ENCODE assay signal across 9 cellular contexts in the genomic region with DNA sequence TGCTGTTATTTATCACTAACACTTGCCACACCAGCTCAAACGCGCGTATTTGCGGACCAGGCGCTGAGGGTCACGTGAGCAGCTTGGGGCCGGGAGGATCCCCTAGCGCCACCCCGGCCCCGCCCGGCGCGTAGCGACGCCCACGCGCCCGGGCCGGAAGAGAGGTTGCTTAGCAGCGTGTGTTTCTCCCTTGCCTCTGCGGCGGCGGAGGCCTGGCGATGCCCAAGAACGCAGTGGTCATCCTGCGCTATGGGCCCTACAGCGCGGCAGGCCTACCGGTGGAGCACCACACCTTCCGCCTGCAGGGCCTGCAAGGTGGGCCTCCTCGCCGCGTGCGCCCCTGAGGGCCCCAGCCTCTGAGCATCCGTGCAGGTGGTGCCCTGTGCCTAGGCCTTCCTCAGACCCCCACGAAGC. TPM values are rescaled to one million over a fixed set of nuclear protein-coding genes. Genes with fewer than 3 reads are reported as not detected.
DNase-seq lines count a peak whose midpoint lies in the region; ATAC-seq and TF ChIP-seq lines count a peak whose summit lies in the region.
"Had no signal": no experiment of that assay in that cellular context is flagged by ENCODE, and none has a peak within 500 bp of the region (broad histone marks: within the 10 kb centered on the region; RNA-seq: fewer than 3 reads in every experiment).

Gene C10orf53, plus strand, starts transcription at position 172 of the 414 bp plus-strand sequence. Its CDS starts 47 bp downstream, at position 219.

- no peak within 1 kb of the TSS for H3K27ac ChIP-seq in osteoblast (ENCODE audit: low read depth, low read length)

- H2AFZ ChIP-seq in osteoblast (ENCODE audit: low read length) = peak within 1 kb of the TSS; percentile 37

- H3K36me3 ChIP-seq in osteoblast (ENCODE audit: insufficient read depth, low read length) = no peaks in the 10 kb centered on the region

- H3K79me2 ChIP-seq in osteoblast (ENCODE audit: insufficient read depth, low read length) = no peaks in the 10 kb centered on the region

- peaks cover 13% of the 10 kb centered on the region for H3K27me3 ChIP-seq in osteoblast (ENCODE audit: insufficient read depth, low read length)

- no peaks in the 10 kb centered on the region for H4K20me1 ChIP-seq in osteoblast (ENCODE audit: insufficient read depth, low read length)

- H3K9me3 ChIP-seq in osteoblast (ENCODE audit: low read depth, low read length) = no peaks in the 10 kb centered on the region

- CTCF ChIA-PET in activated naive CD4-positive, alpha-beta T cell treated with anti-CD3 and anti-CD28 coated beads, Interleukin-2, amount 10 ng/mL, durations not matched to agents 7 days and 5 days (lab: Charles Lee) = no interaction called here

- peak within 1 kb of the TSS; percentile 76 for H3K4me2 ChIP-seq in osteoblast (ENCODE audit: insufficient read depth, low read length)

- peak; percentile 45 for DNase-seq in activated naive CD4-positive, alpha-beta T cell treated with anti-CD3 and anti-CD28 coated beads, Interleukin-2, amount 10 ng/mL, durations not matched to agents 7 days and 5 days
- no peak for DNase-seq in activated naive CD4-positive, alpha-beta T cell treated with Interleukin-2 at 50 U/mL for 16 hours
- DNase-seq in SW480 (ENCODE audit: low spot score) (peak; percentile 67), foreskin fibroblast (peak; percentile 40 to 79), osteoblast (ENCODE audit: insufficient read length, low spot score, missing footprints) (peak; percentile 71), OCI-M2 (lab: John Stamatoyannopoulos, UW; ENCODE audit: unreplicated experiment) (no peak)
- DNase-seq: DND-41 had no signal

- H3K4me3 ChIP-seq in foreskin fibroblast (ENCODE audit: low read depth in 1 of 2, low read length in 2 of 2) (peak within 1 kb of the TSS in 1 of 2 donors; percentile 29), osteoblast (ENCODE audit: insufficient read depth, low read length) (peak within 1 kb of the TSS; percentile 30)

- peaks cover 5% of the 10 kb centered on the region for H3K4me1 Mint-ChIP-seq in activated naive CD4-positive, alpha-beta T cell treated with anti-CD3 and anti-CD28 coated beads, Interleukin-2, amount 10 ng/mL, durations not matched to agents 7 days and 5 days

- ATAC-seq in GM21447 (IDR thresholded peaks at IDR 0.05; ENCODE audit: unreplicated experiment) (no peak), GM21526 (IDR thresholded peaks at IDR 0.05; ENCODE audit: low FRiP score, unreplicated experiment) (no peak)

- peaks cover 9% of the 10 kb centered on the region for H3K9me3 Mint-ChIP-seq in activated naive CD4-positive, alpha-beta T cell treated with anti-CD3 and anti-CD28 coated beads, Interleukin-2, amount 10 ng/mL, durations not matched to agents 7 days and 5 days

- no peak within 1 kb of the TSS for H3K27ac Mint-ChIP-seq in activated naive CD4-positive, alpha-beta T cell treated with anti-CD3 and anti-CD28 coated beads, Interleukin-2, amount 10 ng/mL, durations not matched to agents 7 days and 5 days

- H3K4me1 ChIP-seq in osteoblast (ENCODE audit: insufficient read depth, low read length) = no peaks in the 10 kb centered on the region

- peaks cover 8% of the 10 kb centered on the region for H3K27me3 Mint-ChIP-seq in activated naive CD4-positive, alpha-beta T cell treated with anti-CD3 and anti-CD28 coated beads, Interleukin-2, amount 10 ng/mL, durations not matched to agents 7 days and 5 days

- TF ChIP-seq CTCF in foreskin fibroblast (IDR thresholded peaks at IDR 0.05; ENCODE audit: low read depth, low read length) = no peak
- no peak for TF ChIP-seq CTCF in osteoblast (IDR thresholded peaks at IDR 0.05; ENCODE audit: extremely low read depth, low read depth, low read length)

- no peaks in the 10 kb centered on the region for H3K36me3 Mint-ChIP-seq in activated naive CD4-positive, alpha-beta T cell treated with anti-CD3 and anti-CD28 coated beads, Interleukin-2, amount 10 ng/mL, durations not matched to agents 7 days and 5 days

- H3K4me3 Mint-ChIP-seq in activated naive CD4-positive, alpha-beta T cell treated with anti-CD3 and anti-CD28 coated beads, Interleukin-2, amount 10 ng/mL, durations not matched to agents 7 days and 5 days = no peak within 1 kb of the TSS

RNA-seq across cellular contexts. Expression of gene C10orf53, which starts in this region (rescaled TPM):
- not detected in 2 replicates for total RNA-seq in osteoblast

Comparison
In these comparisons a context has a peak if more than half of its experiments do, and no peak if none do; other contexts are left out.
1. DNase-seq: peak in activated naive CD4-positive, alpha-beta T cell treated with anti-CD3 and anti-CD28 coated beads, Interleukin-2, amount 10 ng/mL, durations not matched to agents 7 days and 5 days (single experiment), SW480 (single experiment) and foreskin fibroblast (2 of 2); none in activated naive CD4-positive, alpha-beta T cell treated with Interleukin-2 at 50 U/mL for 16 hours (single experiment) and OCI-M2 (single experiment).
2. Peak in DNase-seq, H3K4me3 ChIP-seq and H3K4me2 ChIP-seq in osteoblast; RNA of the gene not detected or under 1 TPM.